In genomic region chr5:36373527-36374086, GRCh38 we compare ENCODE assay signal across 10 cellular contexts.
A peak's percentile ranks its signal among the peaks of the same experiment; 100 is the strongest.
DNase-seq lines count a peak whose midpoint lies in the region; ATAC-seq, FAIRE-seq and TF ChIP-seq lines count a peak whose summit lies in the region.
"Had no signal": no experiment of that assay in that cellular context is flagged by ENCODE, and none has a peak within 500 bp of the region (broad histone marks: within the 10 kb centered on the region; RNA-seq: fewer than 3 reads in every experiment).

No MANE protein-coding gene starts in this region.

- H3K23ac ChIP-seq in mesendoderm (ENCODE audit: low read length) = no peak overlapping the region

- H3K36me3 Mint-ChIP-seq in dendritic cell treated with granulocyte-macrophage colony-stimulating factor and Interleukin-4, amounts not matched to agents 40 ng/mL and 50 ng/mL, for 4 days (ENCODE audit: low read depth) = no peaks in the 10 kb centered on the region

- H3K27me3 ChIP-seq in MG63 = no peaks in the 10 kb centered on the region
- H3K27me3 ChIP-seq in mesendoderm (ENCODE audit: insufficient read depth, low read length, poor library complexity) = no peaks in the 10 kb centered on the region

- H3K9ac ChIP-seq in mesendoderm (ENCODE audit: low read length) = no peak overlapping the region

- CTCF ChIA-PET in A549 (lab: Yijun Ruan, JAX) = no interaction called here

- no peak overlapping the region for H2BK120ac ChIP-seq in mesendoderm (ENCODE audit: low read depth, low read length)

- H2BK5ac ChIP-seq in mesendoderm (ENCODE audit: low read length) = no peak overlapping the region

- no peak overlapping the region for H3K4me3 ChIP-seq in A549
- H3K4me3 ChIP-seq in MG63 = no peak overlapping the region
- H3K4me3 ChIP-seq in mesendoderm (ENCODE audit: low read length) = no peak overlapping the region

- H3K4ac ChIP-seq in mesendoderm (ENCODE audit: low read depth, low read length) = no peak overlapping the region

- peaks cover 7% of the 10 kb centered on the region for H3K9me3 Mint-ChIP-seq in dendritic cell treated with granulocyte-macrophage colony-stimulating factor and Interleukin-4, amounts not matched to agents 40 ng/mL and 50 ng/mL, for 4 days

- H3K4me1 Mint-ChIP-seq in dendritic cell treated with granulocyte-macrophage colony-stimulating factor and Interleukin-4, amounts not matched to agents 40 ng/mL and 50 ng/mL, for 4 days (ENCODE audit: low read depth) = peaks cover 33% of the 10 kb centered on the region
- H3K4me1 Mint-ChIP-seq: B cell had no signal

- H3K79me2 ChIP-seq in mesendoderm (ENCODE audit: control insufficient read depth, insufficient read depth, low read length) = no peaks in the 10 kb centered on the region

- peak; percentile 39 to 57; a peak in 3 of 6 replicates for ATAC-seq in A549
- ATAC-seq in GM21619 (IDR thresholded peaks at IDR 0.05; ENCODE audit: unreplicated experiment) = no peak

- no peak overlapping the region for H4K8ac ChIP-seq in mesendoderm (ENCODE audit: low read depth, low read length)

- POLR2A ChIA-PET in A549 (lab: Yijun Ruan, JAX) = no interaction called here

- TF ChIP-seq POLR2A in A549 (IDR thresholded peaks at IDR 0.05; ENCODE audit: low read length) = no peak

- TF ChIP-seq EP300 in A549 (IDR thresholded peaks at IDR 0.05) = no peak

- H3K4me3 Mint-ChIP-seq in dendritic cell treated with granulocyte-macrophage colony-stimulating factor and Interleukin-4, amounts not matched to agents 40 ng/mL and 50 ng/mL, for 4 days = peak overlapping the region; percentile 21
- H3K4me3 Mint-ChIP-seq: B cell had no signal

- peak overlapping the region; percentile 78 for H3K27ac Mint-ChIP-seq in dendritic cell treated with granulocyte-macrophage colony-stimulating factor and Interleukin-4, amounts not matched to agents 40 ng/mL and 50 ng/mL, for 4 days
- H3K27ac Mint-ChIP-seq: B cell had no signal

- H3K56ac ChIP-seq in mesendoderm (ENCODE audit: low read length) = no peak overlapping the region

- TF ChIP-seq CTCF in A549 (IDR thresholded peaks at IDR 0.05) = no peak
- TF ChIP-seq CTCF in GM10266 (IDR thresholded peaks at IDR 0.05; ENCODE audit: control insufficient read depth, insufficient read depth, low read depth, missing control alignments) = no peak

- H3K4me2 ChIP-seq in A549 (no peak overlapping the region), mesendoderm (ENCODE audit: low read length) (no peak overlapping the region)

- no peak overlapping the region for H2BK15ac ChIP-seq in mesendoderm (replicated peaks; ENCODE audit: low read depth)

- H3K4me1 ChIP-seq in A549 (no peaks in the 10 kb centered on the region), mesendoderm (ENCODE audit: control insufficient read depth, low read depth, low read length) (no peaks in the 10 kb centered on the region)

- no peak overlapping the region for H3K27ac ChIP-seq in A549
- no peak overlapping the region for H3K27ac ChIP-seq in mesendoderm (ENCODE audit: low read depth, low read length)

- no peaks in the 10 kb centered on the region for H3K79me1 ChIP-seq in mesendoderm (ENCODE audit: low read length)

- H4K5ac ChIP-seq in mesendoderm (ENCODE audit: low read length) = no peak overlapping the region

- TF ChIP-seq RAD21 in A549 (conservative IDR thresholded peaks at IDR 0.05 in 1 of 2, IDR thresholded peaks at IDR 0.05 in 1 of 2) = no peak

- WGBS in A549 (ENCODE audit: missing lambda C conversion rate) = 69% methylated on average over 8 of the region's 8 CpGs
- WGBS in mesendoderm (ENCODE audit: extremely low coverage, insufficient coverage, low lambda C conversion rate) = no CpG with 5 or more reads among the region's 8 CpGs

- DNase-seq in A549 (ENCODE audit: low read depth in 1 of 2, low spot score in 1 of 2) = peak in 1 of 2 experiments; percentile 42
- DNase-seq in MG63 = peak; percentile 83
- DNase-seq in lung microvascular endothelial cell (ENCODE audit: low read depth in 2 of 2) = peak; percentile 31 to 50
- no peak for DNase-seq in DMS153 (lab: John Stamatoyannopoulos, UW)
- DNase-seq in GM10266 (ENCODE audit: extremely low spot score) = no peak
- no peak for DNase-seq in mesendoderm
- DNase-seq: activated CD4-positive, alpha-beta T cell treated with anti-CD3 and anti-CD28 coated beads for 4 hours had no signal

- H3K9me3 ChIP-seq in A549 (no peaks in the 10 kb centered on the region), MG63 (no peaks in the 10 kb centered on the region)

- FAIRE-seq in A549 (lab: Jason Lieb, UNC) = no peak

- no peaks in the 10 kb centered on the region for H3K36me3 ChIP-seq in MG63
- no peaks in the 10 kb centered on the region for H3K36me3 ChIP-seq in mesendoderm (ENCODE audit: control insufficient read depth, insufficient read depth, low read length)

- intact Hi-C loops in dendritic cell treated with granulocyte-macrophage colony-stimulating factor and Interleukin-4, amounts not matched to agents 40 ng/mL and 50 ng/mL, for 4 days (cut with micrococcal nuclease) = no loop called here

- H3K18ac ChIP-seq in mesendoderm (ENCODE audit: low read length) = no peak overlapping the region

- H3K27me3 Mint-ChIP-seq in dendritic cell treated with granulocyte-macrophage colony-stimulating factor and Interleukin-4, amounts not matched to agents 40 ng/mL and 50 ng/mL, for 4 days = no peaks in the 10 kb centered on the region
- H3K27me3 Mint-ChIP-seq: B cell had no signal

- H2AK5ac ChIP-seq in mesendoderm (ENCODE audit: low read length) = no peak overlapping the region

TF ChIP-seq in A549, 52 proteins besides CTCF, POLR2A, EP300 and RAD21:
- TF ChIP-seq HES2 (IDR thresholded peaks at IDR 0.05) (no peak), MAFK (IDR thresholded peaks at IDR 0.05; ENCODE audit: partially characterized antibody) (no peak), ZC3H11A (IDR thresholded peaks at IDR 0.05) (no peak), EHMT2 (IDR thresholded peaks at IDR 0.05; ENCODE audit: low read depth) (no peak), PHF8 (IDR thresholded peaks at IDR 0.05; ENCODE audit: borderline replicate concordance, low read depth) (no peak), CHD2 (IDR thresholded peaks at IDR 0.05; ENCODE audit: low read length, partially characterized antibody) (no peak), ATOH8 (CRISPR knock-in tag; IDR thresholded peaks at IDR 0.05; ENCODE audit: low read depth) (no peak), CBX2 (IDR thresholded peaks at IDR 0.05; ENCODE audit: borderline replicate concordance, low read depth) (no peak), RCOR1 (IDR thresholded peaks at IDR 0.05; ENCODE audit: low read depth, low read length) (no peak), FOSB (CRISPR knock-in tag; IDR thresholded peaks at IDR 0.05) (no peak), MAZ (IDR thresholded peaks at IDR 0.05; ENCODE audit: borderline replicate concordance, low read depth, low read length) (no peak), CEBPB (IDR thresholded peaks at IDR 0.05) (peak; percentile 79 to 94; a peak in 3 of 4 replicates), MAX (IDR thresholded peaks at IDR 0.05) (0 out of 2 replicates have a peak, but pooled peaks have one; percentile 36), ZSCAN20 (CRISPR knock-in tag; IDR thresholded peaks at IDR 0.05) (no peak), SREBF2 (IDR thresholded peaks at IDR 0.05) (no peak), CHD4 (IDR thresholded peaks at IDR 0.05; ENCODE audit: borderline replicate concordance) (no peak), NPAS2 (CRISPR knock-in tag; IDR thresholded peaks at IDR 0.05; ENCODE audit: borderline replicate concordance) (no peak), PBX3 (IDR thresholded peaks at IDR 0.05) (no peak), HOXA7 (CRISPR knock-in tag; IDR thresholded peaks at IDR 0.05) (no peak), FOSL2 (IDR thresholded peaks at IDR 0.05) (no peak), FOSL2 (CRISPR knock-in tag; IDR thresholded peaks at IDR 0.05) (peak; percentile 45; the same call in 1 of the 2 replicates), BCL3 (IDR thresholded peaks at IDR 0.05) (no peak)

Comparison
In these comparisons a context has a peak if more than half of its experiments do, and no peak if none do; other contexts are left out.
1. DNase-seq: peak in MG63 (single experiment) and lung microvascular endothelial cell (2 of 2); none in DMS153 (single experiment), GM10266 (single experiment) and mesendoderm (single experiment).